Comparison of ENCODE assay signal across 8 cellular contexts in the genomic region with DNA sequence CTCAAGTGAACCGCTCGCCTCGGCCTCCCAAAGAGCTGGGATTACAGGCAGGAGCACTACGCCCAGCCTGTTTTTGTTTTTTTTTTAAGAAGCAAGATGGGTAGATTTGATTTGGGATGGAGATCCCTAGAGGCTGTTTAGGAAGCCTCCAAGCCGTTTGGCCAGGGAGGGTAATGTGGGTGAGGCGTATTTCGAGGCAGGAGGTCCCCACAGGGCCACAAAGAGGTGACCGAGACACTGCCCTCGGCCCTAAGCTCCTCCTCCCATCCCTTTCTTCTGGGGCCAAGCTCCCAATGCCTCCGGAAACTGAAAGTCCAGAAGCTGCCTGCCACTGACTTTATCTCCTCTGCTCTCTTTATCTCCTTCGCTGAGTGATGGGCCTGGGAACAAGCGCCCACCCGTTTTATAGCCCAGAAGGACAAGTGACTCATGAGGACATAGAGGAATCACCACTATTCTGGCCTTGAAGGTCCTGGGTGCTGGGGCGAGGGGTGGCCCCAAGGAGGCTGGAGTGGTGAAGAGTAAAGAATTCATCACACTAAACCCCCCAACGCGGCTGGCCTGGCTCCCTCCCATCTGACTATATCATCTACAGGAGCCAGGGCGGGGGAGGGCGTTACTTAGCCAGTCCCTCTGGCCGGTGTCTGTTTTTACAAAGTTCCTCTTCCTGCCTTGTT. TPM values are rescaled to one million over a fixed set of nuclear protein-coding genes. Genes with fewer than 3 reads are reported as not detected.
DNase-seq lines count a peak whose midpoint lies in the region; ATAC-seq, FAIRE-seq and TF ChIP-seq lines count a peak whose summit lies in the region.

No MANE protein-coding gene starts in this region.

- H3K4me3 ChIP-seq in WERI-Rb-1 (ENCODE audit: low read depth, low read length) (peak overlapping the region; percentile 11; the same call in 1 of the 2 replicates), right cardiac atrium (ENCODE audit: low read length) (no peak overlapping the region), small intestine (ENCODE audit: low read depth in 1 of 2, low read length in 2 of 2) (no peak overlapping the region)

- WGBS in right cardiac atrium, result 18% methylated on average over 19 of the region's 19 CpGs
- WGBS in small intestine, 3 donors, result 20 to 36% (median 34%) methylated on average over 19 of the region's 19 CpGs

- no peak for DNase-seq in HFFc6
- peak; percentile 57 for DNase-seq in WERI-Rb-1
- DNase-seq in right cardiac atrium, result peak in 2 of 3 donors; percentile 67 to 85
- DNase-seq in small intestine, result peak; percentile 84
- no peak for DNase-seq in D721Med (ENCODE audit: insufficient read length, low spot score)

- intact Hi-C loops in right cardiac atrium (cut with DNase I), result no loop called here

- H3K36me3 Mint-ChIP-seq in HFFc6 (ENCODE audit: low read depth), result no peaks in the 10 kb centered on the region

- no peak overlapping the region for H3K4me3 Mint-ChIP-seq in HFFc6

- H3K9me3 ChIP-seq in WERI-Rb-1 (ENCODE audit: severe bottlenecking) (no peaks in the 10 kb centered on the region), right cardiac atrium (ENCODE audit: control insufficient read depth, low read length) (no peaks in the 10 kb centered on the region), small intestine (ENCODE audit: control insufficient read depth, low read depth) (no peaks in the 10 kb centered on the region)

- H3K27me3 Mint-ChIP-seq in HFFc6 (ENCODE audit: insufficient read depth), result peaks cover 4% of the 10 kb centered on the region

- H3K4me1 ChIP-seq in right cardiac atrium (ENCODE audit: control insufficient read depth, insufficient read depth, low read length), result peaks cover 37% of the 10 kb centered on the region
- peaks cover 10 to 17% of the 10 kb centered on the region in 2 donors for H3K4me1 ChIP-seq in small intestine (ENCODE audit: control insufficient read depth in 2 of 2, insufficient read depth in 1 of 2, low read depth in 1 of 2, low read length in 1 of 2)

- peak in 1 of 2 donors; percentile 1 for ATAC-seq in right cardiac atrium
- no peak for ATAC-seq in GM19324 (IDR thresholded peaks at IDR 0.05; ENCODE audit: low FRiP score, unreplicated experiment)
- no peak for ATAC-seq in HG02588 (IDR thresholded peaks at IDR 0.05; ENCODE audit: unreplicated experiment)
- ATAC-seq in HG03045 (IDR thresholded peaks at IDR 0.05; ENCODE audit: unreplicated experiment), result no peak

- peak overlapping the region; percentile 46 for H3K27ac Mint-ChIP-seq in HFFc6

- H3K27me3 ChIP-seq in WERI-Rb-1 (ENCODE audit: insufficient read depth, low read depth, severe bottlenecking) (no peaks in the 10 kb centered on the region), right cardiac atrium (ENCODE audit: control insufficient read depth, insufficient read depth) (no peaks in the 10 kb centered on the region), small intestine (ENCODE audit: control insufficient read depth in 2 of 2, insufficient read depth in 2 of 2, low read length in 2 of 2) (no peaks in the 10 kb centered on the region)

- H3K27ac ChIP-seq in WERI-Rb-1 (peak overlapping the region; percentile 68), right cardiac atrium (ENCODE audit: low read length) (peak overlapping the region; percentile 89), small intestine (ENCODE audit: low read depth in 1 of 2, low read length in 1 of 2) (peak overlapping the region; percentile 90 to 94)

- FAIRE-seq in small intestine (lab: Jason Lieb, UNC), result no peak
- no peak for FAIRE-seq in D721Med (lab: Jason Lieb, UNC)

- peaks cover 3% of the 10 kb centered on the region; the same call in 1 of the 2 replicates for H3K36me3 ChIP-seq in WERI-Rb-1
- no peaks in the 10 kb centered on the region for H3K36me3 ChIP-seq in small intestine (ENCODE audit: control insufficient read depth in 2 of 2, insufficient read depth in 2 of 2, low read length in 2 of 2)

- no peaks in the 10 kb centered on the region for H3K9me3 Mint-ChIP-seq in HFFc6

- peaks cover 50% of the 10 kb centered on the region for H3K4me1 Mint-ChIP-seq in HFFc6 (ENCODE audit: low read depth)

- TF ChIP-seq CTCF in HFFc6 (IDR thresholded peaks at IDR 0.05) (no peak), WERI-Rb-1 (IDR thresholded peaks at IDR 0.05; ENCODE audit: low read depth, low read length) (no peak), D721Med (IDR thresholded peaks at IDR 0.05; ENCODE audit: insufficient read depth, missing control alignments) (no peak)

RNA-seq across cellular contexts. Expression of a gene that starts 2.0 kb away (rescaled TPM):
- 10 to 100 TPM; 12.1 to 15.8 (median 14.8) TPM for total RNA-seq in HFFc6 (2021; fragmentation: NEBNext Ultra II Directional; extraction: Animal tissue kit (Norgen Biotek cat#: 25700))
- total RNA-seq in right cardiac atrium, result 10 to 100 TPM; 18.5 to 36.3 (median 32.1) TPM
- polyA plus RNA-seq in right cardiac atrium, result 33.8 TPM
- 10 to 100 TPM; 33.0 to 49.0 (median 36.4) TPM for polyA plus RNA-seq in small intestine

RNA-seq across cellular contexts. Expression of a gene that starts 40.6 kb away (rescaled TPM):
- 1 to 10 TPM; 1.1 to 2.8 (median 1.7) TPM for total RNA-seq in HFFc6 (2021; fragmentation: NEBNext Ultra II Directional; extraction: Animal tissue kit (Norgen Biotek cat#: 25700))
- 10 to 100 TPM in 3 of 4 donors, 1 to 10 TPM in 1; 9.6 to 12.8 (median 11.3) TPM for total RNA-seq in right cardiac atrium
- polyA plus RNA-seq in right cardiac atrium (7.4 TPM), small intestine (1 to 10 TPM in 2 of 3 donors, under 1 TPM in 1; 0.45 to 7.6 (median 6.2) TPM)

Comparison
In these comparisons a context has a peak if more than half of its experiments do, and no peak if none do; other contexts are left out.
1. DNase-seq: peak in WERI-Rb-1 (single experiment), right cardiac atrium (2 of 3) and small intestine (single experiment); none in HFFc6 (single experiment) and D721Med (single experiment).
2. Peak in every context shown above with its lines, with median percentiles within 50 percentile points of each other: H3K27ac ChIP-seq.